ENCODE assay signal across 8 cellular contexts in the genomic region with DNA sequence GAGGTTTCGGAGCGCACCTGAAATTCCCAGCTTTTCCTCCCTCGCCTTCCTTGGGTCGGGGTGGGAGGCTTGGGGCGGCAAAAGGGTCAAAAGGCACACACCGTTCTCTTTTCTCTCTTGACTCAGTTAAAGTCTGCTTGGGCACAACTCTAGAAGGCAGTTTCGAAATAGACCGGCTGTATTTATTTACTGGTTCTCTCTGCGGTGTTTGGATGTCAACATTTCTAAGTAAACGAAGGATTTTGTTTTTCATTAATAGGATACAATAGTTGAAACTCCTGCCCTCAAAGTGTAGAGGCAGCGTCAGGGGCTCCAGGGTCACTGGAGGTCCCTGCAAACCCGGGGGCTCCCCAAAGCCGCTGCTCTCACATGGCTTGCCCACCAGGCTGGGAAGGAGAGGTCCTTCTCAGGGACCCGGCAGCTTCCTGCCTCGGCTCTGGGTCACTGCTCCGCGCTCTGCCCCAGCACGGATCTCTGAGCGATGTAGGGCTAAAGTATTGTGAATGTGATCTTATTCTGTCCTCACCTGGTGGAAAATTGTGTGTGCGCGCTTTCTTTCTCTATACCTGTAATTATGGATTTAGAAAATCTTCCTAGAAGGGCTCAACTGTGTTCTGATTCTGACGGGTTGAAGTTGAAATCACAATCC. TPM values are rescaled to one million over a fixed set of nuclear protein-coding genes. Genes with fewer than 3 reads are reported as not detected.
A peak's percentile ranks its signal among the peaks of the same experiment; 100 is the strongest.
DNase-seq lines count a peak whose midpoint lies in the region; ATAC-seq and TF ChIP-seq lines count a peak whose summit lies in the region.

No MANE protein-coding gene starts in this region.

- H3K36me3 ChIP-seq in heart right ventricle, result no peaks in the 10 kb centered on the region
- no peaks in the 10 kb centered on the region for H3K36me3 ChIP-seq in mesenchymal stem cell (ENCODE audit: control insufficient read depth in 1 of 2, insufficient read depth in 2 of 2, low read depth in 1 of 2, low read length in 2 of 2)
- peaks cover 2% of the 10 kb centered on the region for H3K36me3 ChIP-seq in urinary bladder (ENCODE audit: insufficient read depth)

- peak overlapping the region; percentile 81 for H4K8ac ChIP-seq in mesenchymal stem cell (ENCODE audit: low read length)

- H3K27ac ChIP-seq in heart right ventricle, result peak overlapping the region in 7 of 10 donors; percentile 72 to 87 (median 81)
- H3K27ac ChIP-seq in mesenchymal stem cell (ENCODE audit: low read length, poor library complexity, severe bottlenecking), result no peak overlapping the region
- peak overlapping the region; percentile 64 for H3K27ac ChIP-seq in urinary bladder (ENCODE audit: low read depth)

- H3K4me3 ChIP-seq in heart right ventricle, result peak overlapping the region; percentile 63 to 92 (median 82)
- H3K4me3 ChIP-seq in mesenchymal stem cell (ENCODE audit: insufficient read depth in 1 of 2, low read depth in 1 of 2, low read length in 2 of 2), result peak overlapping the region; percentile 83 to 99
- peak overlapping the region; percentile 81 for H3K4me3 ChIP-seq in urinary bladder (ENCODE audit: low read depth, low read length)

- peak overlapping the region; percentile 94 for H3K9ac ChIP-seq in mesenchymal stem cell (ENCODE audit: low read length)

- peak overlapping the region; percentile 56 to 84 for H2BK12ac ChIP-seq in mesenchymal stem cell (ENCODE audit: low read length in 2 of 2)

- H3K79me1 ChIP-seq in mesenchymal stem cell (replicated peaks; ENCODE audit: low read length, poor library complexity, severe bottlenecking), result peaks cover 18% of the 10 kb centered on the region

- BruUV-seq in MCF 10A (replicated peaks; lab: Mats Ljungman, UMichigan), result no TSS peak

- H3K18ac ChIP-seq in mesenchymal stem cell (ENCODE audit: low read depth in 1 of 2, low read length in 2 of 2), result peak overlapping the region; percentile 62 to 87

- H3K23ac ChIP-seq in mesenchymal stem cell (ENCODE audit: low read length in 2 of 2), result no peak overlapping the region

- ATAC-seq in heart right ventricle (peak in 5 of 8 donors; percentile 6 to 30 (median 24)), left cardiac atrium (no peak), HG03520 (IDR thresholded peaks at IDR 0.05; ENCODE audit: unreplicated experiment) (no peak), HG03439 (IDR thresholded peaks at IDR 0.05; ENCODE audit: unreplicated experiment) (no peak)

- H2BK15ac ChIP-seq in mesenchymal stem cell (ENCODE audit: low read depth, poor library complexity, severe bottlenecking), result peak overlapping the region; percentile 26

- H3K4me2 ChIP-seq in mesenchymal stem cell (ENCODE audit: low read length, poor library complexity, severe bottlenecking), result peak overlapping the region; percentile 99

- H3K4ac ChIP-seq in mesenchymal stem cell (ENCODE audit: low read depth in 1 of 2, low read length in 2 of 2), result peak overlapping the region in 1 of 2 experiments; percentile 78

- H3K4me1 Mint-ChIP-seq in MCF 10A (ENCODE audit: insufficient read depth, unreplicated experiment), result peaks cover 16% of the 10 kb centered on the region

- peak overlapping the region; percentile 83 for H2BK120ac ChIP-seq in mesenchymal stem cell (ENCODE audit: low read depth, low read length)

- H3K27me3 ChIP-seq in heart right ventricle, result peaks cover 0 to 38% (median 0%) of the 10 kb centered on the region in 7 donors
- H3K27me3 ChIP-seq in mesenchymal stem cell (ENCODE audit: control insufficient read depth in 1 of 2, insufficient read depth in 1 of 2, low read length in 2 of 2), result no peaks in the 10 kb centered on the region

- H2AK5ac ChIP-seq in mesenchymal stem cell (ENCODE audit: low read length, severe bottlenecking), result no peak overlapping the region

- DNase-seq in heart right ventricle (no peak), left cardiac atrium (no peak), MCF 10A (ENCODE audit: unreplicated experiment) (no peak), mesenchymal stem cell (peak; percentile 68), UCSD-AML1 (lab: John Stamatoyannopoulos, UW; ENCODE audit: unreplicated experiment) (no peak)

- peak overlapping the region; percentile 72 for H3K4me3 Mint-ChIP-seq in MCF 10A (ENCODE audit: unreplicated experiment)

- intact Hi-C loops in heart right ventricle (cut with DNase I), result loop anchor here in 4 of 10 donors (10.0 kb wide), 4 partner anchors 49 to 179 kb away; no protein-coding TSS in a partner anchor
- intact Hi-C loops in left cardiac atrium (cut with DNase I), result no loop called here
- intact Hi-C loops in MCF 10A (cut with micrococcal nuclease), result no loop called here

- peaks cover 11% of the 10 kb centered on the region for H3K27me3 Mint-ChIP-seq in MCF 10A (ENCODE audit: insufficient read depth, unreplicated experiment)

- no peaks in the 10 kb centered on the region for H3K9me3 ChIP-seq in heart right ventricle
- no peaks in the 10 kb centered on the region for H3K9me3 ChIP-seq in mesenchymal stem cell (ENCODE audit: control insufficient read depth, low read length)

- H4K91ac ChIP-seq in mesenchymal stem cell (ENCODE audit: low read length), result no peak overlapping the region

- no peaks in the 10 kb centered on the region for H3K36me3 Mint-ChIP-seq in MCF 10A (ENCODE audit: insufficient read depth, unreplicated experiment)

- peak overlapping the region in 1 of 2 experiments; percentile 89 for H3K14ac ChIP-seq in mesenchymal stem cell (ENCODE audit: low read length in 2 of 2)

- peak overlapping the region; percentile 68 for H2AFZ ChIP-seq in mesenchymal stem cell (ENCODE audit: low read depth, low read length)

- CTCF ChIA-PET in MCF 10A (lab: Yijun Ruan, JAX), result no interaction called here

- no peak for TF ChIP-seq CTCF in heart right ventricle (IDR thresholded peaks at IDR 0.05)
- TF ChIP-seq CTCF in MCF 10A (IDR thresholded peaks at IDR 0.05; ENCODE audit: unreplicated experiment), result no peak

- no peaks in the 10 kb centered on the region for H3K9me3 Mint-ChIP-seq in MCF 10A (ENCODE audit: unreplicated experiment)

- WGBS in heart right ventricle, 2 donors, result 9 to 10% methylated on average over 22 of the region's 22 CpGs
- 4% methylated on average over 14 of the region's 22 CpGs for WGBS in mesenchymal stem cell
- WGBS in urinary bladder, result 10% methylated on average over 22 of the region's 22 CpGs

- POLR2A ChIA-PET in MCF 10A (lab: Yijun Ruan, JAX), result no interaction called here

- no peak overlapping the region for H2BK5ac ChIP-seq in mesenchymal stem cell (ENCODE audit: low read depth, low read length, poor library complexity, severe bottlenecking)

- H3K4me1 ChIP-seq in heart right ventricle (peaks cover 3 to 29% (median 9%) of the 10 kb centered on the region in 9 donors), mesenchymal stem cell (ENCODE audit: control insufficient read depth, insufficient read depth, low read depth, low read length) (peaks cover 5% of the 10 kb centered on the region), urinary bladder (ENCODE audit: insufficient read depth) (peaks cover 3% of the 10 kb centered on the region)

- H3K27ac Mint-ChIP-seq in MCF 10A (ENCODE audit: low read depth, unreplicated experiment), result peak overlapping the region; percentile 35

RNA-seq across cellular contexts. Expression of a gene that starts 1.0 kb away (rescaled TPM):
- total RNA-seq in heart right ventricle (100 to 1,000 TPM in 3 of 10 donors, 10 to 100 TPM in 7; 59.9 to 121 (median 87.6) TPM), left cardiac atrium (10 to 100 TPM; 50.0 to 74.3 TPM), MCF 10A (2022) (3.3 and 4.3 TPM in 2 replicates), urinary bladder (41.5 TPM)
- polyA plus RNA-seq in heart right ventricle (10 to 100 TPM; 16.5 to 54.0 TPM), urinary bladder (77.0 TPM)
- 34.5 TPM for polyA plus RNA-seq in mesenchymal stem cell (2013, experiment 1 of 2)
- 34.0 TPM for polyA plus RNA-seq in mesenchymal stem cell (2013, experiment 2 of 2)

RNA-seq across cellular contexts. Expression of a gene that starts 39.8 kb away (rescaled TPM):
- 1 to 10 TPM; 5.0 to 10.0 (median 8.9) TPM for total RNA-seq in heart right ventricle
- 1 to 10 TPM; 2.8 to 6.7 TPM for polyA plus RNA-seq in heart right ventricle
- total RNA-seq in left cardiac atrium, result 1 to 10 TPM; 5.5 to 8.3 TPM
- not detected in 2 replicates for total RNA-seq in MCF 10A (2022)
- 0.33 TPM for polyA plus RNA-seq in mesenchymal stem cell (2013, experiment 1 of 2)
- polyA plus RNA-seq in mesenchymal stem cell (2013, experiment 2 of 2), result 0.36 TPM
- 5.8 TPM for total RNA-seq in urinary bladder
- polyA plus RNA-seq in urinary bladder, result 4.4 TPM

RNA-seq across cellular contexts. Expression of a gene that starts 57.2 kb away (rescaled TPM):
- total RNA-seq in heart right ventricle (10 to 100 TPM in 3 of 10 donors, 1 to 10 TPM in 7; 2.8 to 17.3 (median 8.1) TPM), left cardiac atrium (1 to 10 TPM; 8.6 to 9.5 TPM), MCF 10A (2022) (22.2 and 26.0 TPM in 2 replicates), urinary bladder (3.9 TPM)
- polyA plus RNA-seq in heart right ventricle (10 to 100 TPM in 1 of 2 donors, 1 to 10 TPM in 1; 1.7 to 47.6 TPM), urinary bladder (4.6 TPM)
- polyA plus RNA-seq in mesenchymal stem cell (2013, experiment 1 of 2), result 0.10 TPM
- polyA plus RNA-seq in mesenchymal stem cell (2013, experiment 2 of 2), result 0.14 TPM

Comparison
In these comparisons a context has a peak if more than half of its experiments do, and no peak if none do; other contexts are left out.
1. ATAC-seq: peak in heart right ventricle (5 of 8); none in left cardiac atrium (0 of 2), HG03520 (single experiment) and HG03439 (single experiment).
2. Peak in every context shown above with its lines, with median percentiles within 50 percentile points of each other: H3K4me3 ChIP-seq.